Comparison of ENCODE assay signal across 23 cellular contexts in genomic region chr11:126467046-126467370, GRCh38.
"Had no signal": no experiment of that assay in that cellular context is flagged by ENCODE, and none has a peak within 500 bp of the region (broad histone marks: within the 10 kb centered on the region; RNA-seq: fewer than 3 reads in every experiment).

No MANE protein-coding gene starts in this region.

- H3K27me3 ChIP-seq: adrenal gland, heart right ventricle, pancreas, right lobe of liver had no signal

- H3K4me3 Mint-ChIP-seq: activated naive CD8-positive, alpha-beta T cell; nephron; type B pancreatic cell had no signal

- H3K27ac Mint-ChIP-seq: activated naive CD8-positive, alpha-beta T cell; nephron; type B pancreatic cell had no signal

- H3K4me1 ChIP-seq: pancreas, right lobe of liver had no signal

- H3K27me3 Mint-ChIP-seq: activated naive CD8-positive, alpha-beta T cell had no signal

- DNase-seq: activated CD4-positive, alpha-beta T cell treated with anti-CD3 and anti-CD28 coated beads for 1 hour; activated CD4-positive, alpha-beta T cell treated with anti-CD3 and anti-CD28 coated beads, Interleukin-2, amount 50 U/mL, for 1 hour; activated gamma-delta T cell treated with Interleukin-2 at 50 U/mL for 16 hours; activated T-cell treated with anti-CD3 and anti-CD28 coated beads, Interleukin-2, amount 50 U/mL, for 1 hour; adrenal gland; central memory CD4-positive, alpha-beta T cell; dermis blood vessel endothelial cell; effector CD8-positive, alpha-beta T cell; erythroblast; foreskin fibroblast; heart right ventricle; islet precursor cell; left cardiac atrium; mesenchymal stem cell; right lobe of liver; stimulated activated CD4-positive, alpha-beta T cell treated with anti-CD3 and anti-CD28 coated beads, Interleukin-2, amount 100 ng/mL, for 24 hours; stimulated activated naive B cell treated with anti-CD40 and anti-IgM and Interleukin-4, amounts not matched to agents 10 μg/mL and 1 μg/mL and 100 μg/mL, for 72 hours had no signal

- H3K36me3 Mint-ChIP-seq: activated naive CD8-positive, alpha-beta T cell; stimulated activated naive B cell treated with anti-CD40 and anti-IgM and Interleukin-4, amounts not matched to agents 10 μg/mL and 1 μg/mL and 100 μg/mL, for 72 hours; type B pancreatic cell had no signal

- ATAC-seq: left cardiac atrium, pancreas had no signal

- H3K27ac ChIP-seq: pancreas, right lobe of liver, thoracic aorta had no signal

- H3K9me3 Mint-ChIP-seq: nephron, type B pancreatic cell had no signal

- H3K9me3 ChIP-seq: adrenal gland, pancreas, right lobe of liver, thoracic aorta had no signal

- H3K36me3 ChIP-seq: adrenal gland, heart right ventricle, pancreas, right lobe of liver, thoracic aorta had no signal

- H3K4me3 ChIP-seq: adrenal gland, heart right ventricle, pancreas, right lobe of liver, skin epidermis, thoracic aorta had no signal
